In genomic region chr7:18666107-18666728, GRCh38 we compare ENCODE assay signal across 8 cellular contexts.
DNase-seq lines count a peak whose midpoint lies in the region; ATAC-seq and TF ChIP-seq lines count a peak whose summit lies in the region.

No MANE protein-coding gene starts in this region.

- TF ChIP-seq RAD21 in HCT116 (IDR thresholded peaks at IDR 0.05; ENCODE audit: low read depth): peak; percentile 78

- no peaks in the 10 kb centered on the region for H3K27me3 ChIP-seq in HCT116 (ENCODE audit: insufficient read depth, low read length)
- no peaks in the 10 kb centered on the region for H3K27me3 ChIP-seq in uterus

- H3K9me3 ChIP-seq in HCT116 (ENCODE audit: control insufficient read depth in 1 of 2, insufficient read depth in 1 of 2, low read depth in 1 of 2, low read length in 2 of 2) (no peaks in the 10 kb centered on the region), uterus (no peaks in the 10 kb centered on the region)

- H4K20me1 ChIP-seq in HCT116 (ENCODE audit: insufficient read depth): no peaks in the 10 kb centered on the region

- H3K9me2 ChIP-seq in HCT116 (ENCODE audit: insufficient read depth): no peaks in the 10 kb centered on the region

- H3K36me3 ChIP-seq in HCT116 (ENCODE audit: control insufficient read depth in 1 of 2, insufficient read depth in 2 of 2, low read length in 2 of 2): no peaks in the 10 kb centered on the region
- no peaks in the 10 kb centered on the region for H3K36me3 ChIP-seq in uterus

- no peak overlapping the region for H3K9ac ChIP-seq in HCT116 (ENCODE audit: low read length)

- DNase-seq in HCT116 (ENCODE audit: low read depth, low spot score): peak; percentile 78
- peak; percentile 81 for DNase-seq in M059J (ENCODE audit: low read depth)
- DNase-seq in SK-MEL-5 (ENCODE audit: low read depth, low spot score): peak; percentile 94
- peak; percentile 56 for DNase-seq in activated naive CD4-positive, alpha-beta T cell treated with Interleukin-2 at 50 U/mL for 16 hours
- peak; percentile 68 to 94 (median 85) for DNase-seq in head of caudate nucleus
- DNase-seq in posterior cingulate gyrus: peak; percentile 31 to 96 (median 75)
- peak; percentile 70 to 78 for DNase-seq in uterus

- H2AFZ ChIP-seq in HCT116 (ENCODE audit: low read depth, low read length, poor library complexity, severe bottlenecking): peak overlapping the region; percentile 91

- H3K4me3 ChIP-seq in HCT116 (replicated peaks in 1 of 2; ENCODE audit: low read depth in 1 of 2, low read length in 2 of 2): no peak overlapping the region
- H3K4me3 ChIP-seq in uterus: no peak overlapping the region

- in situ Hi-C loops in SK-MEL-5 (cut with HindIII; ENCODE audit: low pct_unique_long_range_greater_than_20kb, low sequenced_read_pairs): loop anchor here (10.0 kb wide), 1 partner anchor 301 kb away; no protein-coding TSS in a partner anchor

- TF ChIP-seq POLR2A in HCT116 (IDR thresholded peaks at IDR 0.05; ENCODE audit: borderline replicate concordance, extremely low read depth, insufficient read depth, insufficient read length): no peak
- no peak for TF ChIP-seq POLR2A in uterus (IDR thresholded peaks at IDR 0.05)

- intact Hi-C loops in HCT116 (cut with micrococcal nuclease) (loop anchor here (1.0 to 2.0 kb wide), 2 partner anchors 75 to 313 kb away; no protein-coding TSS in a partner anchor), head of caudate nucleus (cut with DNase I) (loop anchor here (5.0 kb wide), 1 partner anchor 314 kb away; no protein-coding TSS in a partner anchor), posterior cingulate gyrus (cut with DNase I) (loop anchor here (1.0 kb wide), 1 partner anchor 314 kb away; no protein-coding TSS in a partner anchor), uterus (cut with DNase I; ENCODE audit: low total_unique reads) (loop anchor here (10.0 kb wide), 1 partner anchor 311 kb away; no protein-coding TSS in a partner anchor)

- CTCF ChIA-PET in HCT116 (lab: Charles Lee): interaction anchor here (0.6 to 2.0 kb wide), 16 partner anchors 9 to 960 kb away, joined by 3 to 11 read pairs (median 4); no protein-coding TSS in a partner anchor

- peak; percentile 96 for TF ChIP-seq CTCF in GM12872 (IDR thresholded peaks at IDR 0.05; ENCODE audit: insufficient read depth, low read depth, low read length)
- TF ChIP-seq CTCF in HCT116 (IDR thresholded peaks at IDR 0.05 in 2 of 3, conservative IDR thresholded peaks at IDR 0.05 in 1 of 3; ENCODE audit: borderline replicate concordance in 1 of 3, insufficient read depth in 1 of 3, low read depth in 2 of 3, low read length in 2 of 3): peak; percentile 67 to 97 (median 91); a peak in 5 of 6 replicates
- peak; percentile 64 to 87 (median 76) for TF ChIP-seq CTCF in uterus (IDR thresholded peaks at IDR 0.05)

- no TSS peak for BruUV-seq in HCT116 (replicated peaks; lab: Mats Ljungman, UMichigan)

- POLR2A ChIA-PET in HCT116 (lab: Charles Lee): no interaction called here

- no peaks in the 10 kb centered on the region for H3K79me2 ChIP-seq in HCT116 (ENCODE audit: insufficient read depth, low read length)

- RAD21 ChIA-PET in HCT116 (lab: Charles Lee; ENCODE audit: low non-redundant PET in 1 of 2, low total read pairs in 2 of 2, uncharacterized antibody in 2 of 2, unreplicated experiment in 2 of 2): interaction anchor here in 1 of 2 experiments (0.6 to 0.9 kb wide), 2 partner anchors 75 to 314 kb away, joined by 3 to 5 read pairs; no protein-coding TSS in a partner anchor

- peaks cover 6 to 24% of the 10 kb centered on the region in 2 experiments for H3K4me1 ChIP-seq in HCT116 (ENCODE audit: control insufficient read depth in 1 of 2, insufficient read depth in 2 of 2, low read length in 2 of 2)
- H3K4me1 ChIP-seq in uterus: no peaks in the 10 kb centered on the region

- no peak overlapping the region for H3K27ac ChIP-seq in HCT116 (ENCODE audit: low read depth, low read length)
- no peak overlapping the region for H3K27ac ChIP-seq in uterus

- ATAC-seq in HCT116: peak; percentile 98

- peak overlapping the region; percentile 24; the same call in 1 of the 2 replicates for H3K4me2 ChIP-seq in HCT116 (ENCODE audit: low read length)

TF ChIP-seq in HCT116, 20 proteins besides CTCF, POLR2A, EP300 and RAD21:
- no peak for TF ChIP-seq POLR2AphosphoS5 (IDR thresholded peaks at IDR 0.05; ENCODE audit: low read depth, low read length)
- no peak for TF ChIP-seq SIN3A (IDR thresholded peaks at IDR 0.05; ENCODE audit: low read depth)
- no peak for TF ChIP-seq JUND (IDR thresholded peaks at IDR 0.05)
- TF ChIP-seq MAX (IDR thresholded peaks at IDR 0.05): no peak
- no peak for TF ChIP-seq ZFX (IDR thresholded peaks at IDR 0.05)
- no peak for TF ChIP-seq ATF3 (IDR thresholded peaks at IDR 0.05)
- no peak for TF ChIP-seq ZNF274 (IDR thresholded peaks at IDR 0.05; ENCODE audit: low read depth, low read length)
- TF ChIP-seq EZH2 (IDR thresholded peaks at IDR 0.05): no peak
- no peak for TF ChIP-seq EZH2phosphoT487 (IDR thresholded peaks at IDR 0.05; ENCODE audit: borderline replicate concordance)
- TF ChIP-seq CBX3 (IDR thresholded peaks at IDR 0.05; ENCODE audit: low read depth): peak; percentile 26; the same call in 1 of the 2 replicates
- TF ChIP-seq EGR1 (IDR thresholded peaks at IDR 0.05; ENCODE audit: low read depth): no peak
- TF ChIP-seq REST (IDR thresholded peaks at IDR 0.05; ENCODE audit: low read depth): no peak
- TF ChIP-seq CEBPB (IDR thresholded peaks at IDR 0.05; ENCODE audit: low read depth): peak; percentile 40; the same call in 1 of the 2 replicates
- no peak for TF ChIP-seq FOSL1 (IDR thresholded peaks at IDR 0.05; ENCODE audit: low read depth)
- TF ChIP-seq ZBTB33 (IDR thresholded peaks at IDR 0.05; ENCODE audit: extremely low read depth, insufficient replicate concordance, low read length): no peak
- TF ChIP-seq YY1 (IDR thresholded peaks at IDR 0.05; ENCODE audit: extremely low read depth, insufficient replicate concordance, low read depth, low read length): no peak
- no peak for TF ChIP-seq SRF (IDR thresholded peaks at IDR 0.05; ENCODE audit: low read depth)
